Comparison of ENCODE assay signal across 2 cellular contexts in the genomic region with DNA sequence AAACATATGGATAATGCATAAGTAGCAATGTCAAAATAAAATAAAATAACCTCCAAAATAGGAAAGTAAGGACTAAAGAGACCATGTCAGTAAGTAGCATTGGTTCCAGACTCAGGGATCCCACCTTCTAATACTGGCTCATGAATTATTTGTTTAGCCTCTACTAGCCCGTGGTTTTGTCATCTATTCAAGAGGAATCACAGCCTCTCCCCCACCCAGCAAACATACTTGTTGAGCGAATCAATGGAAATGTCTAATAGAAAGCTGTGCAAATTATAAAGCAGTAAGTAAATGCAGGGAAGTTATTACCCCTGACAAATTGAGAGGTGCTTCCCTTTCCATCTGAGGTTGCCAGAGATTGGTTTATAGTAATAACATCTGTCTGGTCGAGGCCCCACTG.
A peak's percentile ranks its signal among the peaks of the same experiment; 100 is the strongest.
TF ChIP-seq lines count a peak whose summit lies in the region.

No MANE protein-coding gene starts in this region.

TF ChIP-seq in A549, 52 proteins besides CTCF, POLR2A, EP300 and RAD21:
- TF ChIP-seq EHMT2 (IDR thresholded peaks at IDR 0.05; ENCODE audit: low read depth) (no peak), FOSL2 (IDR thresholded peaks at IDR 0.05) (no peak), FOSL2 (CRISPR knock-in tag; IDR thresholded peaks at IDR 0.05) (peak; percentile 18; the same call in 1 of the 2 replicates)

TF ChIP-seq in IMR-90, 13 proteins besides CTCF, POLR2A, EP300 and RAD21:
- TF ChIP-seq, protein P1, sequence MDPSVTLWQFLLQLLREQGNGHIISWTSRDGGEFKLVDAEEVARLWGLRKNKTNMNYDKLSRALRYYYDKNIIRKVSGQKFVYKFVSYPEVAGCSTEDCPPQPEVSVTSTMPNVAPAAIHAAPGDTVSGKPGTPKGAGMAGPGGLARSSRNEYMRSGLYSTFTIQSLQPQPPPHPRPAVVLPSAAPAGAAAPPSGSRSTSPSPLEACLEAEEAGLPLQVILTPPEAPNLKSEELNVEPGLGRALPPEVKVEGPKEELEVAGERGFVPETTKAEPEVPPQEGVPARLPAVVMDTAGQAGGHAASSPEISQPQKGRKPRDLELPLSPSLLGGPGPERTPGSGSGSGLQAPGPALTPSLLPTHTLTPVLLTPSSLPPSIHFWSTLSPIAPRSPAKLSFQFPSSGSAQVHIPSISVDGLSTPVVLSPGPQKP (IDR thresholded peaks at IDR 0.05; ENCODE audit: borderline replicate concordance, low read depth, low read length): no peak
- TF ChIP-seq NFE2L2 (IDR thresholded peaks at IDR 0.05; ENCODE audit: low read depth, low read length) (no peak), RFX5 (IDR thresholded peaks at IDR 0.05; ENCODE audit: low read depth, low read length) (no peak), FOS (IDR thresholded peaks at IDR 0.05; ENCODE audit: low read depth, low read length) (no peak), BHLHE40 (IDR thresholded peaks at IDR 0.05; ENCODE audit: low read depth, low read length) (no peak), SMC3 (IDR thresholded peaks at IDR 0.05; ENCODE audit: low read depth, low read length) (no peak), MAFK (IDR thresholded peaks at IDR 0.05; ENCODE audit: low read depth, low read length) (no peak), MAZ (IDR thresholded peaks at IDR 0.05; ENCODE audit: borderline replicate concordance, low read depth, low read length) (no peak), RCOR1 (IDR thresholded peaks at IDR 0.05; ENCODE audit: insufficient replicate concordance, low read length) (no peak), CHD1 (IDR thresholded peaks at IDR 0.05; ENCODE audit: low read depth, low read length) (no peak)
- TF ChIP-seq, protein P2, sequence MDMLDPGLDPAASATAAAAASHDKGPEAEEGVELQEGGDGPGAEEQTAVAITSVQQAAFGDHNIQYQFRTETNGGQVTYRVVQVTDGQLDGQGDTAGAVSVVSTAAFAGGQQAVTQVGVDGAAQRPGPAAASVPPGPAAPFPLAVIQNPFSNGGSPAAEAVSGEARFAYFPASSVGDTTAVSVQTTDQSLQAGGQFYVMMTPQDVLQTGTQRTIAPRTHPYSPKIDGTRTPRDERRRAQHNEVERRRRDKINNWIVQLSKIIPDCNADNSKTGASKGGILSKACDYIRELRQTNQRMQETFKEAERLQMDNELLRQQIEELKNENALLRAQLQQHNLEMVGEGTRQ (IDR thresholded peaks at IDR 0.05; ENCODE audit: low read depth, low read length): no peak
